ENCODE assay signal across 27 cellular contexts in genomic region chr3:165817160-165817709, GRCh38. TPM values are rescaled to one million over a fixed set of nuclear protein-coding genes. Genes with fewer than 3 reads are reported as not detected.
"Had no signal": no experiment of that assay in that cellular context is flagged by ENCODE, and none has a peak within 500 bp of the region (broad histone marks: within the 10 kb centered on the region; RNA-seq: fewer than 3 reads in every experiment).

No MANE protein-coding gene starts in this region.

- H3K9me3 ChIP-seq: body of pancreas, breast epithelium, gastroesophageal sphincter had no signal

- H3K27ac ChIP-seq: body of pancreas, breast epithelium, cardiac muscle cell, coronary artery, dorsolateral prefrontal cortex, gastroesophageal sphincter had no signal

- H3K4me1 ChIP-seq: body of pancreas, breast epithelium had no signal

- DNase-seq: activated CD4-positive, alpha-beta memory T cell treated with anti-CD3 and anti-CD28 coated beads, Interleukin-2, amount 10 ng/mL, durations not matched to agents 7 days and 5 days; activated CD4-positive, alpha-beta T cell treated with anti-CD3 and anti-CD28 coated beads for 36 hours; activated CD4-positive, alpha-beta T cell treated with anti-CD3 and anti-CD28 coated beads, Interleukin-2, amount 10 ng/mL, durations not matched to agents 24 days and 14 days; activated CD4-positive, CD25-positive, alpha-beta regulatory T cell; activated CD4-positive, CD25-positive, alpha-beta regulatory T cell treated with anti-CD3 and anti-CD28 coated beads, Interleukin-2, amount 50 U/mL, for 72 hours; activated effector memory CD4-positive, alpha-beta T cell treated with Interleukin-2 at 50 U/mL for 16 hours; activated gamma-delta T cell treated with Interleukin-2 at 50 U/mL for 16 hours; activated naive CD4-positive, alpha-beta T cell treated with anti-CD3 and anti-CD28 coated beads, Interleukin-2, amount 50 U/mL, for 16 hours; activated naive CD4-positive, alpha-beta T cell treated with Interleukin-2 at 50 U/mL for 16 hours; activated T-cell treated with anti-CD3 and anti-CD28 coated beads, Interleukin-2, amount 50 U/mL, for 4 hours; amygdala; aorta; body of pancreas; central memory CD4-positive, alpha-beta T cell; cerebellar nuclear complex; dorsolateral prefrontal cortex; effector memory CD4-positive, alpha-beta T cell; endodermal cell; foreskin melanocyte; T-helper 2 cell had no signal

- H3K36me3 ChIP-seq: cardiac muscle cell, gastroesophageal sphincter had no signal

- ATAC-seq: activated CD4-positive, alpha-beta T cell treated with anti-CD3 and anti-CD28 coated beads for 36 hours; activated T-cell treated with anti-CD3 and anti-CD28 coated beads, Interleukin-2, amount 50 U/mL, for 4 hours; activated T-helper 17 cell treated with anti-CD3 and anti-CD28 coated beads, Interleukin-2, amount 50 U/mL, for 72 hours; body of pancreas; esophagus mucosa; gastroesophageal sphincter had no signal

- H3K27me3 ChIP-seq: body of pancreas, breast epithelium, cardiac muscle cell, dorsolateral prefrontal cortex, gastroesophageal sphincter had no signal

- H3K4me3 ChIP-seq: body of pancreas, breast epithelium, cardiac muscle cell, coronary artery, dorsolateral prefrontal cortex, gastroesophageal sphincter had no signal

RNA-seq across cellular contexts. Expression of gene BCHE, which starts 20.0 kb away (rescaled TPM):
- total RNA-seq: activated CD4-positive, alpha-beta memory T cell treated with anti-CD3 and anti-CD28 coated beads, Interleukin-2, amount 10 ng/mL, durations not matched to agents 7 days and 5 days; activated CD4-positive, alpha-beta T cell treated with anti-CD3 and anti-CD28 coated beads for 36 hours; activated CD4-positive, alpha-beta T cell treated with anti-CD3 and anti-CD28 coated beads, Interleukin-2, amount 10 ng/mL, durations not matched to agents 24 days and 14 days; activated T-cell treated with anti-CD3 and anti-CD28 coated beads, Interleukin-2, amount 50 U/mL, for 4 hours; activated T-helper 17 cell treated with anti-CD3 and anti-CD28 coated beads, Interleukin-2, amount 50 U/mL, for 72 hours; T-helper 1 cell treated with Interleukin-12 subunit alpha and Interleukin-12 subunit beta and Interleukin-4 antibody, amounts not matched to agents 30 ng/mL and 1 ng/mL, for 36 hours had no signal
